Comparison of ENCODE assay signal across 9 cellular contexts in the genomic region with DNA sequence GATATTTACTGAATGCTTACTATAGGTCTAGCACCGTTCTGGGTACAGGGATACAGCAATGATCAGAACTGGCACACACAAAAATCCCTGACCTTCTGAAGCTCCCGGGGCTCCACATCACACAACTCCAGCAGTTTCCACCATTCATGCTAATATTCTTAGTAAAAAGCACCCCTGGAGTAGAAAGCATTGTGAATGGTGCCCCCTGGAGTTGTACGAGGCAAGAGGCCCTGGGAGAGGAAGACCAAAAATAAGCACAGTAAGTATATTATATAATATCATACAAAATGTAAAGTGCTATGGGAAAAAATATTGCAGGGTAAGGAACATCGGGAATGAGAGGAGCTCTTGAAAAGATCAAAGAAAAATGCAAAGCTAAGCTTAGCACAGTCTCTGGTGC. TPM values are rescaled to one million over a fixed set of nuclear protein-coding genes. Genes with fewer than 3 reads are reported as not detected.
A peak's percentile ranks its signal among the peaks of the same experiment; 100 is the strongest.
DNase-seq lines count a peak whose midpoint lies in the region; ATAC-seq, FAIRE-seq and TF ChIP-seq lines count a peak whose summit lies in the region.
"Had no signal": no experiment of that assay in that cellular context is flagged by ENCODE, and none has a peak within 500 bp of the region (broad histone marks: within the 10 kb centered on the region; RNA-seq: fewer than 3 reads in every experiment).

No MANE protein-coding gene starts in this region.

- H3K9me3 ChIP-seq in neuron (ENCODE audit: low read length): no peaks in the 10 kb centered on the region

- H3K4me3 ChIP-seq in neuron (ENCODE audit: low read length): peak overlapping the region; percentile 77

- peaks cover 3% of the 10 kb centered on the region for H3K36me3 ChIP-seq in neuron (ENCODE audit: insufficient read depth, low read length)

- in situ Hi-C loops in KBM-7 (cut with MboI; ENCODE audit: low pct_unique_long_range_greater_than_20kb, low sequenced_read_pairs): no loop called here

- DNase-seq in KBM-7 (peak; percentile 24), dedifferentiated amniotic fluid mesenchymal stem cell (ENCODE audit: extremely low spot score) (no peak), GM12892 (ENCODE audit: insufficient read length) (no peak)

- H3K27me3 ChIP-seq in neuron (ENCODE audit: insufficient read depth, low read length): no peaks in the 10 kb centered on the region

- H2AFZ ChIP-seq in neuron (ENCODE audit: low read depth, low read length): no peak overlapping the region

- ATAC-seq in HG03108 (IDR thresholded peaks at IDR 0.05; ENCODE audit: unreplicated experiment) (no peak), GM21423 (IDR thresholded peaks at IDR 0.05; ENCODE audit: unreplicated experiment) (no peak)

- peaks cover 25% of the 10 kb centered on the region for H3K4me1 ChIP-seq in neuron (ENCODE audit: insufficient read depth, low read length)

- TF ChIP-seq CTCF in C4-2B (conservative IDR thresholded peaks at IDR 0.05): peak; percentile 20; the same call in 1 of the 2 replicates

- no peak for TF ChIP-seq POLR2A in GM12892 (IDR thresholded peaks at IDR 0.05; ENCODE audit: low read depth, low read length)

- no peak for FAIRE-seq in GM12892 (lab: Jason Lieb, UNC)
- FAIRE-seq: RCC 7860 had no signal

- H3K27ac ChIP-seq in C4-2B: peak overlapping the region; percentile 59
- H3K27ac ChIP-seq in cingulate gyrus (ENCODE audit: low read depth, low read length): peak overlapping the region; percentile 81

RNA-seq across cellular contexts. Expression of a gene that starts 0.8 kb away (rescaled TPM):
- 7.3 TPM for polyA plus RNA-seq in GM12892 (2012; ENCODE audit: missing spikeins)
